ENCODE assay signal across 19 cellular contexts in the genomic region with DNA sequence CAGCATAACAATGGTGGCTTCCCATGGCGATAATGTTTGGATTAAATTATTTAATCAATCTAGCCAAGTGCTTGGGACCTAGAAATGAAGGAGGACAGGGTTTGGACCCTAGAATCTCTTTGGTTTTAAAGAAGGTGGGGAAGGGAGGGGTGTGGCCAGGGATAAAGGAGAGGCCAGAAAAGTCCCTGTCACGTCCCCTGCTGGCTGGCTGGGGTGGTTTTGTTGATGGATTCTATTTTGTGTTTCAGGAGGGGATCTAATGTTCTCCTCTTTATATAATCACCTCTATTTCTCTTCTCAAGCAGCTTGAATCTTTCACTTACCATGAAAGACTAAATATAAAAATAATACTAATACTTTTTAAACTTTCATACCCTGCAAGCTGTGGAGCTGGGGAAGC. TPM values are rescaled to one million over a fixed set of nuclear protein-coding genes. Genes with fewer than 3 reads are reported as not detected.
DNase-seq lines count a peak whose midpoint lies in the region; ATAC-seq and TF ChIP-seq lines count a peak whose summit lies in the region.
"Had no signal": no experiment of that assay in that cellular context is flagged by ENCODE, and none has a peak within 500 bp of the region (broad histone marks: within the 10 kb centered on the region; RNA-seq: fewer than 3 reads in every experiment).

No MANE protein-coding gene starts in this region.

- no peaks in the 10 kb centered on the region for H3K27me3 ChIP-seq in PC-3 (ENCODE audit: low read length)
- H3K27me3 ChIP-seq: hepatocyte, suprapubic skin had no signal

- H3K4me1 Mint-ChIP-seq in endothelial cell (ENCODE audit: unreplicated experiment) = peaks cover 2% of the 10 kb centered on the region
- H3K4me1 Mint-ChIP-seq: activated B cell treated with CpG ODN at 0.5 μM for 24 hours had no signal

- H3F3A ChIP-seq in PC-3 (ENCODE audit: low read length, unreplicated experiment) = no peaks in the 10 kb centered on the region

- no peak overlapping the region for H3K27ac ChIP-seq in PC-3 (ENCODE audit: low read length)
- H3K27ac ChIP-seq: hepatocyte, psoas muscle, suprapubic skin had no signal

- peak; percentile 48 for ATAC-seq in GM21529 (IDR thresholded peaks at IDR 0.05; ENCODE audit: unreplicated experiment)
- ATAC-seq in PC-3 = no peak
- no peak for ATAC-seq in HG02610 (IDR thresholded peaks at IDR 0.05; ENCODE audit: unreplicated experiment)
- no peak for ATAC-seq in GM19351 (IDR thresholded peaks at IDR 0.05; ENCODE audit: unreplicated experiment)
- ATAC-seq: psoas muscle had no signal

- H4K20me1 ChIP-seq in PC-3 (ENCODE audit: low read length) = no peaks in the 10 kb centered on the region

- no peak overlapping the region for H3K4me2 ChIP-seq in PC-3 (ENCODE audit: low read length)
- H3K4me2 ChIP-seq: hepatocyte had no signal

- BruUV-seq in PC-3 (replicated peaks; lab: Mats Ljungman, UMichigan) = no TSS peak

- H3K79me2 ChIP-seq in PC-3 (ENCODE audit: low read length) = no peaks in the 10 kb centered on the region
- H3K79me2 ChIP-seq: hepatocyte had no signal

- H3K27ac Mint-ChIP-seq in endothelial cell (ENCODE audit: unreplicated experiment) = no peak overlapping the region
- H3K27ac Mint-ChIP-seq: activated B cell treated with CpG ODN at 0.5 μM for 24 hours, nephron had no signal

- H3K9ac ChIP-seq in PC-3 (ENCODE audit: low read length) = no peak overlapping the region

- H3K27me3 Mint-ChIP-seq in endothelial cell (ENCODE audit: unreplicated experiment) = no peaks in the 10 kb centered on the region

- H3K4me3 ChIP-seq in PC-3 (ENCODE audit: low read length) (no peak overlapping the region), fibroblast of the aortic adventitia (ENCODE audit: low read depth, low read length) (no peak overlapping the region)
- H3K4me3 ChIP-seq: hepatocyte, psoas muscle, suprapubic skin had no signal

- H3K36me3 Mint-ChIP-seq in endothelial cell (ENCODE audit: low read depth, unreplicated experiment) = no peaks in the 10 kb centered on the region

- H3K4me1 ChIP-seq in PC-3 (ENCODE audit: insufficient read depth, low read length) = peaks cover 12% of the 10 kb centered on the region
- H3K4me1 ChIP-seq: psoas muscle, suprapubic skin had no signal

- peak; percentile 42 for TF ChIP-seq CTCF in PC-3 (conservative IDR thresholded peaks at IDR 0.05; ENCODE audit: low read depth, low read length)
- peak; percentile 18 for TF ChIP-seq CTCF in fibroblast of the aortic adventitia (IDR thresholded peaks at IDR 0.05; ENCODE audit: insufficient read depth, low read length)
- TF ChIP-seq CTCF in endothelial cell (IDR thresholded peaks at IDR 0.05; ENCODE audit: unreplicated experiment) = no peak

- H3K4me3 Mint-ChIP-seq in endothelial cell (ENCODE audit: unreplicated experiment) = no peak overlapping the region
- H3K4me3 Mint-ChIP-seq: activated B cell treated with CpG ODN at 0.5 μM for 24 hours, nephron had no signal

- H3K9me3 Mint-ChIP-seq in endothelial cell (ENCODE audit: unreplicated experiment) = no peaks in the 10 kb centered on the region
- H3K9me3 Mint-ChIP-seq: activated B cell treated with CpG ODN at 0.5 μM for 24 hours had no signal

- POLR2A ChIA-PET in PC-3 (lab: Charles Lee; ENCODE audit: unreplicated experiment) = no interaction called here

- H3K9me2 ChIP-seq in PC-3 (replicated peaks; ENCODE audit: low read length) = no peaks in the 10 kb centered on the region

- no peak overlapping the region for H2AFZ ChIP-seq in PC-3 (ENCODE audit: low read length)
- H2AFZ ChIP-seq: hepatocyte had no signal

- no peaks in the 10 kb centered on the region for H3K36me3 ChIP-seq in PC-3 (ENCODE audit: low read depth, low read length)
- H3K36me3 ChIP-seq: suprapubic skin had no signal

- DNase-seq in ELR (ENCODE audit: low read depth) = peak; percentile 20
- DNase-seq in PC-3 = no peak
- DNase-seq in fibroblast of the aortic adventitia (ENCODE audit: low read depth) = no peak
- no peak for DNase-seq in endothelial cell (ENCODE audit: low spot score)
- DNase-seq in H4 (ENCODE audit: low spot score) = no peak
- DNase-seq: activated B cell treated with CpG ODN at 0.5 μM for 24 hours; AML-193; kidney glomerular epithelial cell; NCI-H1092; NK-92 treated with Interleukin-12 subunit alpha and Interleukin-12 subunit beta, amount 100 ng/mL, for 24 hours; psoas muscle; T-helper 1 cell had no signal

- intact Hi-C loops in PC-3 (cut with micrococcal nuclease) = no loop called here

- CTCF ChIA-PET in PC-3 (lab: Charles Lee) = no interaction called here

- no peaks in the 10 kb centered on the region for H3K9me3 ChIP-seq in PC-3 (ENCODE audit: low read length)
- H3K9me3 ChIP-seq: psoas muscle, suprapubic skin had no signal

RNA-seq across cellular contexts. Expression of a gene that starts 52.6 kb away (rescaled TPM):
- total RNA-seq in PC-3 (2014; rRNA removed) (not detected in 2 replicates), fibroblast of the aortic adventitia (ENCODE audit: low replicate concordance) (under 0.01 TPM in 1 of 2 replicates, not detected in the other), endothelial cell (ENCODE audit: unreplicated experiment) (not detected)
- total RNA-seq in H4 (2014; rRNA removed; shearing (Covaris generic)) = under 0.01 TPM in 1 of 2 replicates, not detected in the other
- total RNA-seq: activated B cell treated with CpG ODN at 0.5 μM for 24 hours, fibroblast of lung had no signal
